8 cellular contexts compared by ENCODE assay signal in the genomic region with DNA sequence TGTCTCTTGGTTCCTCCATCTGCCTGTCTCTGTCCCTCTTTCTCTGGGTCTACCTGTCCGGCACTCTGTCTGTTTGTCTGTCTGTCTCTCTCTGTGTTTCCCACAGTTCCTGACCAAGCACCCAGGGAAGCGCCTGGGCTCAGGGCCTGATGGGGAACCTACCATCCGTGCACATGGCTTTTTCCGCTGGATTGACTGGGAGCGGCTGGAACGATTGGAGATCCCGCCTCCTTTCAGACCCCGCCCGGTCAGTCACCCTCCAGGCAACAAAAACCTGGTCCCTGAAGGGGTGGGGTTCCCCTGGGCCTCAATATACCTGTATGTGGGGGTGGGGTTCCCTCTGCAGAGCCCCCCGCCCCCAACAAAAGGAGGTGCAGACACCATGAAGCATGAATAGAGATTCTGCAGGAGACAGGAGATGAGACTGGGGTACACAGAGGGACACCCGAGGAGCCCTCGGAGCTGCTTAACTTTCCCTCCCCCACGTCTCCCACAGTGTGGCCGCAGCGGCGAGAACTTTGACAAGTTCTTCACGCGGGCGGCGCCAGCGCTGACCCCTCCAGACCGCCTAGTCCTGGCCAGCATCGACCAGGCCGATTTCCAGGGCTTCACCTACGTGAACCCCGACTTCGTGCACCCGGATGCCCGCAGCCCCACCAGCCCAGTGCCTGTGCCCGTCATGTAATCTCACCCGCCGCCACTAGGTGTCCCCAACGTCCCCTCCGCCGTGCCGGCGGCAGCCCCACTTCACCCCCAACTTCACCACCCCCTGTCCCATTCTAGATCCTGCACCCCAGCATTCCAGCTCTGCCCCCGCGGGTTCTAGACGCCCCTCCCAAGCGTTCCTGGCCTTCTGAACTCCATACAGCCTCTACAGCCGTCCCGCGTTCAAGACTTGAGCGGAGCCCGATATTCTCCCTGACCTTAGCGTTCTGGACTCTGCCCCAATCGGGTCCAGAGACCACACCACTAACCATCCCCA. TPM values are rescaled to one million over a fixed set of nuclear protein-coding genes. Genes with fewer than 3 reads are reported as not detected.
A peak's percentile ranks its signal among the peaks of the same experiment; 100 is the strongest.
DNase-seq lines count a peak whose midpoint lies in the region; ATAC-seq and TF ChIP-seq lines count a peak whose summit lies in the region.

No MANE protein-coding gene starts in this region.

- peak; percentile 79 for TF ChIP-seq RAD21 in neural cell (conservative IDR thresholded peaks at IDR 0.05)

- H3K4me1 ChIP-seq in Karpas-422 (ENCODE audit: low read length), result no peaks in the 10 kb centered on the region

- no peaks in the 10 kb centered on the region for H3K9me2 ChIP-seq in Karpas-422 (replicated peaks; ENCODE audit: insufficient read depth, low read length)
- no peaks in the 10 kb centered on the region for H3K9me2 ChIP-seq in neural cell (ENCODE audit: insufficient read depth, low read length)

- H3K36me3 ChIP-seq in Karpas-422 (ENCODE audit: insufficient read depth, low read length) (no peaks in the 10 kb centered on the region), neural cell (ENCODE audit: insufficient read depth, low read length) (no peaks in the 10 kb centered on the region)

- H2AFZ ChIP-seq in Karpas-422 (ENCODE audit: low read length) (no peak overlapping the region), neural cell (ENCODE audit: low read depth, low read length) (no peak overlapping the region)

- TF ChIP-seq EP300 in neural cell (conservative IDR thresholded peaks at IDR 0.05; ENCODE audit: poor library complexity, severe bottlenecking), result no peak

- H3K9ac ChIP-seq in Karpas-422 (ENCODE audit: low read length) (no peak overlapping the region), neural cell (ENCODE audit: low read length) (no peak overlapping the region)

- DNase-seq in C1 segment of cervical spinal cord (lab: John Stamatoyannopoulos, UW), result peak in 11 of 14 donors; percentile 6 to 57 (median 17)
- DNase-seq in Karpas-422, result peak; percentile 88
- peak; percentile 27 to 62 (median 60) for DNase-seq in activated CD8-positive, alpha-beta memory T cell treated with anti-CD3 and anti-CD28 coated beads for 48 hours (ENCODE audit: low read depth in 2 of 3, low spot score in 2 of 3)
- DNase-seq in epithelial cell of esophagus (ENCODE audit: low read depth), result peak; percentile 24
- DNase-seq in substantia nigra (lab: John Stamatoyannopoulos, UW), result peak in 40 of 49 donors; percentile 3 to 72 (median 37)
- no peak for DNase-seq in MV-4-11 (lab: John Stamatoyannopoulos, UW)

- H3K4me2 ChIP-seq in Karpas-422 (ENCODE audit: low read depth, low read length, poor library complexity, severe bottlenecking) (no peak overlapping the region), neural cell (ENCODE audit: low read length) (no peak overlapping the region)

- no peak overlapping the region for H3K4me3 ChIP-seq in Karpas-422 (ENCODE audit: low read length)
- H3K4me3 ChIP-seq in epithelial cell of esophagus (ENCODE audit: low read length), result no peak overlapping the region
- H3K4me3 ChIP-seq in neural cell (ENCODE audit: low read length), result peak overlapping the region; percentile 40

- no peaks in the 10 kb centered on the region for H3F3A ChIP-seq in neural cell (ENCODE audit: insufficient read depth, low read length, poor library complexity, severe bottlenecking)

- no peaks in the 10 kb centered on the region for H3K27me3 ChIP-seq in Karpas-422 (ENCODE audit: low read length)
- H3K27me3 ChIP-seq in neural cell (ENCODE audit: insufficient read depth, low read depth, low read length), result no peaks in the 10 kb centered on the region

- H3K79me2 ChIP-seq in Karpas-422 (ENCODE audit: low read length) (no peaks in the 10 kb centered on the region), neural cell (replicated peaks; ENCODE audit: insufficient read depth, low read length) (peaks cover 12% of the 10 kb centered on the region)

- peak; percentile 74 for TF ChIP-seq CTCF in epithelial cell of esophagus (IDR thresholded peaks at IDR 0.05; ENCODE audit: insufficient read depth, low read depth, low read length, missing control alignments)
- peak; percentile 88 for TF ChIP-seq CTCF in neural cell (IDR thresholded peaks at IDR 0.05; ENCODE audit: poor library complexity, severe bottlenecking)

- H4K20me1 ChIP-seq in Karpas-422 (ENCODE audit: insufficient read depth, low read depth, low read length) (peaks cover 6% of the 10 kb centered on the region; the same call in 1 of the 2 replicates), neural cell (ENCODE audit: insufficient read depth) (no peaks in the 10 kb centered on the region)

- no peak overlapping the region for H3K27ac ChIP-seq in Karpas-422 (ENCODE audit: low read length)
- no peak overlapping the region for H3K27ac ChIP-seq in neural cell (ENCODE audit: low read length)
- H3K27ac ChIP-seq in substantia nigra (ENCODE audit: low read depth, low read length, poor library complexity, severe bottlenecking), result no peak overlapping the region

- ATAC-seq in GM21381 (IDR thresholded peaks at IDR 0.05; ENCODE audit: unreplicated experiment), result no peak

- H3K9me3 ChIP-seq in Karpas-422 (ENCODE audit: low read length) (no peaks in the 10 kb centered on the region), neural cell (ENCODE audit: low read length) (no peaks in the 10 kb centered on the region)

TF ChIP-seq in neural cell, 6 proteins besides CTCF, POLR2A, EP300 and RAD21:
- TF ChIP-seq MXI1 (conservative IDR thresholded peaks at IDR 0.05; ENCODE audit: poor library complexity, severe bottlenecking) (no peak), EZH2 (IDR thresholded peaks at IDR 0.05; ENCODE audit: borderline replicate concordance, insufficient read depth, low read length, poor library complexity, severe bottlenecking) (no peak), SMC3 (conservative IDR thresholded peaks at IDR 0.05; ENCODE audit: poor library complexity) (peak; percentile 84), POLR2AphosphoS5 (IDR thresholded peaks at IDR 0.05) (no peak), REST (IDR thresholded peaks at IDR 0.05; ENCODE audit: borderline replicate concordance) (no peak), TAF1 (IDR thresholded peaks at IDR 0.05; ENCODE audit: low read depth) (no peak)

RNA-seq across cellular contexts. Expression of gene CACNG7, which starts 2.6 kb away (rescaled TPM):
- total RNA-seq in Karpas-422 (2014; rRNA removed; shearing (Covaris generic); ENCODE audit: low replicate concordance), result not detected in 2 replicates
- 27.8 and 37.0 TPM in 2 replicates for polyA plus RNA-seq in neural cell
- 25.4 and 29.2 TPM in 2 replicates for polyA minus RNA-seq in neural cell

RNA-seq across cellular contexts. Expression of gene PRKCG, which starts 24.5 kb away (rescaled TPM):
- total RNA-seq in Karpas-422 (2014; rRNA removed; shearing (Covaris generic); ENCODE audit: low replicate concordance), result not detected in 2 replicates
- 0.99 and 2.2 TPM in 2 replicates for polyA plus RNA-seq in neural cell
- 3.0 and 5.4 TPM in 2 replicates for polyA minus RNA-seq in neural cell

RNA-seq across cellular contexts. Expression of gene MYADM, which starts 38.8 kb away (rescaled TPM):
- not detected in 2 replicates for total RNA-seq in Karpas-422 (2014; rRNA removed; shearing (Covaris generic); ENCODE audit: low replicate concordance)
- polyA plus RNA-seq in neural cell, result 2.5 and 4.5 TPM in 2 replicates
- polyA minus RNA-seq in neural cell, result 5.1 and 6.5 TPM in 2 replicates

RNA-seq across cellular contexts. Expression of gene CACNG8, which starts 56.2 kb away (rescaled TPM):
- not detected in 2 replicates for total RNA-seq in Karpas-422 (2014; rRNA removed; shearing (Covaris generic); ENCODE audit: low replicate concordance)
- polyA plus RNA-seq in neural cell, result 3.3 and 6.0 TPM in 2 replicates
- polyA minus RNA-seq in neural cell, result 8.5 and 9.4 TPM in 2 replicates
